ENCODE assay signal across 8 cellular contexts in the genomic region with DNA sequence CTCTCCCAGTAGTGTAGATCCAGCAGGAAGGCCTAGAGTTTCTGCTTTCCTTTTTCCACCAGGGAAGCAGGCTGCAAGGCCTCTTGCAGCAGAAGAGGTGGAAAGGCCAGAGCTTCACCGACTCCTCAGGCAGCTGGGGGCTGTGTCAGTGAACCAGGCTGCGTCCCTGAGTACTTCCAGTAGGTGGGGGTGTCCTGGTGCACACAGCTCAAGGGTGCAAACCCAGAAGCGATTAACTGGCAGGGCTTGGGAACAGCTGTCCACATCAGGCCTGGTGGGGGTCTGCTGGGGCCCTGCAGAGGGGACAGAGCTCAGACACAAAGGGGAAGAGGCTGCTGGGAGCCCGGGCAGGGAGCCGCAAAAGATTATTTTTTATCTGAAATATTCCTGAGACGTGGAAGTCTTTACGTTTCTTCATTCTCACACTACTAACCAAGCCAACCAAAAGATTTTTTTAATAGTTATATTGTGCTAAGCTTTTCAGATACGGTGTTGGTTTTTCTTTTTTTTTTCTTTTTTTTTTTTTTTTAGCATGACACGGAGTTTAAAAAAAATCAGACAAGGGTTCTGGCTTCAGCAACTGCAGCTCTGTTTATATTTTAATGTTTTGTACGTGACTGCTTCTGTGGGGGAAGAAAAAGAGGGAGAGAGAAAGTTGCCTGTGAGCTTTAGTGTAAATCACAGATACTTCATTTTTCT. TPM values are rescaled to one million over a fixed set of nuclear protein-coding genes. Genes with fewer than 3 reads are reported as not detected.
DNase-seq lines count a peak whose midpoint lies in the region; ATAC-seq, FAIRE-seq and TF ChIP-seq lines count a peak whose summit lies in the region.

No MANE protein-coding gene starts in this region.

- 0 out of 3 replicates have a peak, but pooled peaks cover 6% of the 10 kb centered on the region for H3K4me1 ChIP-seq in A549
- H3K4me1 ChIP-seq in stomach = peaks cover 11 to 81% (median 33%) of the 10 kb centered on the region in 4 donors

- no peaks in the 10 kb centered on the region for H3K27me3 ChIP-seq in HL-60 (ENCODE audit: insufficient read depth, poor library complexity, severe bottlenecking)
- peaks cover 0 to 14% (median 0%) of the 10 kb centered on the region in 3 donors for H3K27me3 ChIP-seq in stomach

- 44% methylated on average over 10 of the region's 10 CpGs for WGBS in A549 (ENCODE audit: missing lambda C conversion rate)
- WGBS in stomach, 5 donors = 16 to 33% (median 26%) methylated on average over 10 of the region's 10 CpGs

- TF ChIP-seq CTCF in A549 (IDR thresholded peaks at IDR 0.05) (0 out of 3 replicates have a peak, but pooled peaks have one; percentile 7), HL-60 (IDR thresholded peaks at IDR 0.05; ENCODE audit: insufficient read depth, low read length) (peak; percentile 20), stomach (IDR thresholded peaks at IDR 0.05) (peak in 3 of 7 experiments; percentile 28 to 48 (median 30))

- DNase-seq in A549 (ENCODE audit: low read depth in 1 of 2, low spot score in 1 of 2) = peak; percentile 50 to 55
- DNase-seq in HL-60 (ENCODE audit: low read depth in 1 of 2, low spot score in 1 of 2) = peak in 1 of 2 experiments; percentile 30
- peak; percentile 86 for DNase-seq in amniotic epithelial cell (ENCODE audit: low read depth)
- peak; percentile 77 for DNase-seq in iPS-NIHi7 (ENCODE audit: extremely low spot score)
- no peak for DNase-seq in stomach
- no peak for DNase-seq in superior temporal gyrus (ENCODE audit: extremely low spot score)
- DNase-seq in NCI-H748 treated with DMSO at 0.1 percent for 48 hours (lab: John Stamatoyannopoulos, UW) = no peak
- no peak for DNase-seq in NCI-H1048 (lab: John Stamatoyannopoulos, UW)

- FAIRE-seq in A549 (lab: Jason Lieb, UNC) = peak; percentile 51

- POLR2A ChIA-PET in A549 (lab: Yijun Ruan, JAX) = no interaction called here

- no peak overlapping the region for H3K27ac ChIP-seq in A549
- no peak overlapping the region for H3K27ac ChIP-seq in HL-60 (replicated peaks)
- peak overlapping the region; percentile 42 to 73 (median 56) for H3K27ac ChIP-seq in stomach

- TF ChIP-seq POLR2A in A549 (IDR thresholded peaks at IDR 0.05; ENCODE audit: low read length) = no peak
- TF ChIP-seq POLR2A in stomach (IDR thresholded peaks at IDR 0.05) = no peak

- intact Hi-C loops in stomach (cut with DNase I; ENCODE audit: low total_unique reads) = no loop called here

- ATAC-seq in A549 = peak; percentile 68 to 91

- CTCF ChIA-PET in A549 (lab: Yijun Ruan, JAX) = interaction anchor here (0.9 to 1.9 kb wide), 5 partner anchors 12 to 27 kb away, joined by 3 to 6 read pairs (median 3); no protein-coding TSS in a partner anchor

- H3K4me3 ChIP-seq in A549 = no peak overlapping the region
- H3K4me3 ChIP-seq in HL-60 (replicated peaks; ENCODE audit: insufficient read depth, low read length) = no peak overlapping the region
- no peak overlapping the region for H3K4me3 ChIP-seq in stomach

- no peak for TF ChIP-seq EP300 in A549 (IDR thresholded peaks at IDR 0.05)
- TF ChIP-seq EP300 in stomach (IDR thresholded peaks at IDR 0.05) = no peak

- H3K9me3 ChIP-seq in A549 (no peaks in the 10 kb centered on the region), stomach (no peaks in the 10 kb centered on the region)

- H3K4me2 ChIP-seq in A549 = no peak overlapping the region

- no peaks in the 10 kb centered on the region for H3K36me3 ChIP-seq in stomach

- TF ChIP-seq RAD21 in A549 (conservative IDR thresholded peaks at IDR 0.05 in 1 of 2, IDR thresholded peaks at IDR 0.05 in 1 of 2) = peak; percentile 18 to 25; a peak in 1 of 5 replicates

TF ChIP-seq in A549, 52 proteins besides CTCF, POLR2A, EP300 and RAD21:
- TF ChIP-seq FOXS1 (CRISPR knock-in tag; IDR thresholded peaks at IDR 0.05) (no peak), SMC3 (IDR thresholded peaks at IDR 0.05) (peak; percentile 17; the same call in 1 of the 3 replicates), KDM1A (IDR thresholded peaks at IDR 0.05; ENCODE audit: low read depth) (no peak), CBX8 (IDR thresholded peaks at IDR 0.05) (no peak), EHF (CRISPR knock-in tag; IDR thresholded peaks at IDR 0.05) (no peak)

RNA-seq across cellular contexts. Expression of a gene that starts 11.0 kb away (rescaled TPM):
- polyA plus RNA-seq in A549 (2011; rRNA removed) (0.92 and 1.7 TPM in 2 replicates), A549 (2017; fragmentation: RNase III; extraction: RNeasy Plus Mini Kit Qiagen cat#74134 plus additional on column Dnase treatment) (2.0 to 2.1 TPM (median 2.0 TPM) in 3 replicates), stomach (1 to 10 TPM; 3.3 to 5.8 (median 3.7) TPM)
- 0.77 and 1.1 TPM in 2 replicates for polyA plus RNA-seq in A549 (2012; cell fraction: cytosol; rRNA removed)
- polyA plus RNA-seq in A549 (2012; cell fraction: nucleus; rRNA removed) = 1.6 and 1.9 TPM in 2 replicates
- 2.6 and 2.9 TPM in 2 replicates for polyA minus RNA-seq in A549 (2011; rRNA and poly(A)+ RNA removed)
- total RNA-seq in stomach = 10 to 100 TPM in 1 of 5 donors, 1 to 10 TPM in 3, under 1 TPM in 1; 0.87 to 14.3 (median 6.4) TPM

Comparison
In these comparisons a context has a peak if more than half of its experiments do, and no peak if none do; other contexts are left out.
1. DNase-seq: peak in A549 (2 of 2), amniotic epithelial cell (single experiment) and iPS-NIHi7 (single experiment); none in stomach (single experiment), superior temporal gyrus (single experiment), NCI-H748 treated with DMSO at 0.1 percent for 48 hours (single experiment) and NCI-H1048 (single experiment).
2. H3K27ac ChIP-seq: peak in stomach (5 of 5); none in A549 (0 of 2) and HL-60 (single experiment).